Comparison of ENCODE assay signal across 2 cellular contexts in the genomic region with DNA sequence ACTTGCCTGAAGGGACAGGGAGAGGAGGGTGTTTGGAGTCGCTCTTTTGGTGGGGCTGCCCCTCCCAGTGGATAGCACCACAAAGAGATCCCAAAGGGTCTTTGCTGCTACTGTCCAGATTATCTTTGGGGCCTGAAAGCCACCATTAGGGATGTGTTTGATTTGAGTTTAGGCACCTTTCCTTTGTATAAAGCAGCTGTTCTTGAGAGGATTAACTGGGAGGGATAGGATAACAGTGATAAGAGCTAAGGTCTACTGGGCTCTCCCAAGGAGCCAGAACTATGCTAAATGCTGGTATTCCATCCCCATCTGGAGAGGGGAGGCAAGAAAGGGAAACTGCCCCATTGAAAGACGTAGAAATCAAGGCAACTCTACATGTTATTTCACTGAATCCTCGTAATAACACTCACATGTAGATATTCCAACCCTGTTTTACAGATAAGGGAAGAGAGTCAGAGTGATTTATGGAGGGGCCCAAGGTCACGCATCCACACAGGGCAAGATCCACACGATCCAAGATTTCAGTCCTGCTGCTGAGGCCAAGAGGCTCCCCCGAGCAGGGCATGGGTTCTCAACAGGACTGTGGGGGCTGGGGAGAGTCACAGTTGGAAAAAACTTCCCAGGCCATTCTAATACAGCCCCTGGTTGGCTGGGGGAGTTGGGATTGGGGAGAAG.
TF ChIP-seq lines count a peak whose summit lies in the region.

No MANE protein-coding gene starts in this region.

TF ChIP-seq in HCT116, 20 proteins besides CTCF, POLR2A, EP300 and RAD21 (continued from another document):
- TF ChIP-seq, protein P1, sequence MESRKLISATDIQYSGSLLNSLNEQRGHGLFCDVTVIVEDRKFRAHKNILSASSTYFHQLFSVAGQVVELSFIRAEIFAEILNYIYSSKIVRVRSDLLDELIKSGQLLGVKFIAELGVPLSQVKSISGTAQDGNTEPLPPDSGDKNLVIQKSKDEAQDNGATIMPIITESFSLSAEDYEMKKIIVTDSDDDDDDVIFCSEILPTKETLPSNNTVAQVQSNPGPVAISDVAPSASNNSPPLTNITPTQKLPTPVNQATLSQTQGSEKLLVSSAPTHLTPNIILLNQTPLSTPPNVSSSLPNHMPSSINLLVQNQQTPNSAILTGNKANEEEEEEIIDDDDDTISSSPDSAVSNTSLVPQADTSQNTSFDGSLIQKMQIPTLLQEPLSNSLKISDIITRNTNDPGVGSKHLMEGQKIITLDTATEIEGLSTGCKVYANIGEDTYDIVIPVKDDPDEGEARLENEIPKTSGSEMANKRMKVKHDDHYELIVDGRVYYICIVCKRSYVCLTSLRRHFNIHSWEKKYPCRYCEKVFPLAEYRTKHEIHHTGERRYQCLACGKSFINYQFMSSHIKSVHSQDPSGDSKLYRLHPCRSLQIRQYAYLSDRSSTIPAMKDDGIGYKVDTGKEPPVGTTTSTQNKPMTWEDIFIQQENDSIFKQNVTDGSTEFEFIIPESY (IDR thresholded peaks at IDR 0.05; ENCODE audit: extremely low read depth, insufficient replicate concordance, low read length), result no peak
- no peak for TF ChIP-seq MAX (IDR thresholded peaks at IDR 0.05)
- TF ChIP-seq, protein P2, sequence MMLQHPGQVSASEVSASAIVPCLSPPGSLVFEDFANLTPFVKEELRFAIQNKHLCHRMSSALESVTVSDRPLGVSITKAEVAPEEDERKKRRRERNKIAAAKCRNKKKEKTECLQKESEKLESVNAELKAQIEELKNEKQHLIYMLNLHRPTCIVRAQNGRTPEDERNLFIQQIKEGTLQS (IDR thresholded peaks at IDR 0.05), result no peak
- no peak for TF ChIP-seq JUND (IDR thresholded peaks at IDR 0.05)
- no peak for TF ChIP-seq SP1 (IDR thresholded peaks at IDR 0.05; ENCODE audit: low read depth)
- TF ChIP-seq TCF7L2 (IDR thresholded peaks at IDR 0.05; ENCODE audit: borderline replicate concordance, extremely low read depth, insufficient read depth, insufficient read length), result no peak
- TF ChIP-seq ELF1 (IDR thresholded peaks at IDR 0.05; ENCODE audit: borderline replicate concordance, low read depth), result no peak
- TF ChIP-seq FOSL1 (IDR thresholded peaks at IDR 0.05; ENCODE audit: low read depth), result no peak
- no peak for TF ChIP-seq CEBPB (IDR thresholded peaks at IDR 0.05; ENCODE audit: low read depth)
- no peak for TF ChIP-seq SIN3A (IDR thresholded peaks at IDR 0.05; ENCODE audit: low read depth)
- no peak for TF ChIP-seq EZH2 (IDR thresholded peaks at IDR 0.05)
- TF ChIP-seq EZH2phosphoT487 (IDR thresholded peaks at IDR 0.05; ENCODE audit: borderline replicate concordance), result no peak
- TF ChIP-seq, protein P3, sequence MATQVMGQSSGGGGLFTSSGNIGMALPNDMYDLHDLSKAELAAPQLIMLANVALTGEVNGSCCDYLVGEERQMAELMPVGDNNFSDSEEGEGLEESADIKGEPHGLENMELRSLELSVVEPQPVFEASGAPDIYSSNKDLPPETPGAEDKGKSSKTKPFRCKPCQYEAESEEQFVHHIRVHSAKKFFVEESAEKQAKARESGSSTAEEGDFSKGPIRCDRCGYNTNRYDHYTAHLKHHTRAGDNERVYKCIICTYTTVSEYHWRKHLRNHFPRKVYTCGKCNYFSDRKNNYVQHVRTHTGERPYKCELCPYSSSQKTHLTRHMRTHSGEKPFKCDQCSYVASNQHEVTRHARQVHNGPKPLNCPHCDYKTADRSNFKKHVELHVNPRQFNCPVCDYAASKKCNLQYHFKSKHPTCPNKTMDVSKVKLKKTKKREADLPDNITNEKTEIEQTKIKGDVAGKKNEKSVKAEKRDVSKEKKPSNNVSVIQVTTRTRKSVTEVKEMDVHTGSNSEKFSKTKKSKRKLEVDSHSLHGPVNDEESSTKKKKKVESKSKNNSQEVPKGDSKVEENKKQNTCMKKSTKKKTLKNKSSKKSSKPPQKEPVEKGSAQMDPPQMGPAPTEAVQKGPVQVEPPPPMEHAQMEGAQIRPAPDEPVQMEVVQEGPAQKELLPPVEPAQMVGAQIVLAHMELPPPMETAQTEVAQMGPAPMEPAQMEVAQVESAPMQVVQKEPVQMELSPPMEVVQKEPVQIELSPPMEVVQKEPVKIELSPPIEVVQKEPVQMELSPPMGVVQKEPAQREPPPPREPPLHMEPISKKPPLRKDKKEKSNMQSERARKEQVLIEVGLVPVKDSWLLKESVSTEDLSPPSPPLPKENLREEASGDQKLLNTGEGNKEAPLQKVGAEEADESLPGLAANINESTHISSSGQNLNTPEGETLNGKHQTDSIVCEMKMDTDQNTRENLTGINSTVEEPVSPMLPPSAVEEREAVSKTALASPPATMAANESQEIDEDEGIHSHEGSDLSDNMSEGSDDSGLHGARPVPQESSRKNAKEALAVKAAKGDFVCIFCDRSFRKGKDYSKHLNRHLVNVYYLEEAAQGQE (IDR thresholded peaks at IDR 0.05; ENCODE audit: low read depth), result no peak
- TF ChIP-seq EGR1 (IDR thresholded peaks at IDR 0.05; ENCODE audit: low read depth), result no peak
- no peak for TF ChIP-seq POLR2AphosphoS5 (IDR thresholded peaks at IDR 0.05; ENCODE audit: low read depth, low read length)
- TF ChIP-seq ZFX (IDR thresholded peaks at IDR 0.05), result no peak

TF ChIP-seq in WTC11, 78 proteins besides CTCF, POLR2A, EP300 and RAD21:
- TF ChIP-seq, protein P4, sequence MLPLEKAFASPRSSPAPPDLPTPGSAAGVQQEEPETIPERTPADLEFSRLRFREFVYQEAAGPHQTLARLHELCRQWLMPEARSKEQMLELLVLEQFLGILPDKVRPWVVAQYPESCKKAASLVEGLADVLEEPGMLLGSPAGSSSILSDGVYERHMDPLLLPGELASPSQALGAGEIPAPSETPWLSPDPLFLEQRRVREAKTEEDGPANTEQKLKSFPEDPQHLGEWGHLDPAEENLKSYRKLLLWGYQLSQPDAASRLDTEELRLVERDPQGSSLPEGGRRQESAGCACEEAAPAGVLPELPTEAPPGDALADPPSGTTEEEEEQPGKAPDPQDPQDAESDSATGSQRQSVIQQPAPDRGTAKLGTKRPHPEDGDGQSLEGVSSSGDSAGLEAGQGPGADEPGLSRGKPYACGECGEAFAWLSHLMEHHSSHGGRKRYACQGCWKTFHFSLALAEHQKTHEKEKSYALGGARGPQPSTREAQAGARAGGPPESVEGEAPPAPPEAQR (CRISPR knock-in tag; IDR thresholded peaks at IDR 0.05), result no peak
- TF ChIP-seq, protein P5, sequence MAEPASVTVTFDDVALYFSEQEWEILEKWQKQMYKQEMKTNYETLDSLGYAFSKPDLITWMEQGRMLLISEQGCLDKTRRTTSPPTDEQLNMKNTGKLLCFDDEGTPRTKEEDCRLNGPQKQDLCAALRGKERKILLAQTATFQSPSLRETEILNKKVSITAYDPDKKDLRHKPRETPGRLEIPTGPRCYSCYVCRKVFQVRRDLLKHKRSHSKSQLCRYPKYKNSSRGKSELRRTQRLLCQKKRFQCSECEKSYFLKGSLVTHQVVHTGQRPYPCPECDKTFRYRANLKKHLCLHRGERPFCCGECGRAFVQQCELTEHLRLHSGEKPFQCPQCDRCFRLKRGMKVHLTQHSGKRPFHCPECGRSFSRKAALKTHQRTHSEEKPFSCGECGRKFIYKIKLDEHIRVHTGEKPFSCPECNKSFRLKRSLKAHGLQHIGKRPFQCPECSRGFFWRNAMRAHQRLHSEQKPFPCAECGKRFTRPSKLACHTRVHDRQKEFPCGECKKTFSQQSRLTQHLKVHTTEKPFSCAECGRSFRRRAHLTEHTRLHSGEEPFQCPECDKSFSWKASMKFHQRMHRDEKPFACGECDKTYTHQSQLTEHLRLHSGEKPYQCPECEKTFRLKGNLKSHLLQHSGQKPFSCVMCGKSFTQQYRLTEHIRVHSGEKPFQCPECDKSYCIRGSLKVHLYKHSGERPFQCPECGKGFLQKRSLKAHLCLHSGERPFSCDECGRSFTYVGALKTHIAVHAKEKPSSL (CRISPR knock-in tag; conservative IDR thresholded peaks at IDR 0.05), result no peak
- TF ChIP-seq, protein P6, sequence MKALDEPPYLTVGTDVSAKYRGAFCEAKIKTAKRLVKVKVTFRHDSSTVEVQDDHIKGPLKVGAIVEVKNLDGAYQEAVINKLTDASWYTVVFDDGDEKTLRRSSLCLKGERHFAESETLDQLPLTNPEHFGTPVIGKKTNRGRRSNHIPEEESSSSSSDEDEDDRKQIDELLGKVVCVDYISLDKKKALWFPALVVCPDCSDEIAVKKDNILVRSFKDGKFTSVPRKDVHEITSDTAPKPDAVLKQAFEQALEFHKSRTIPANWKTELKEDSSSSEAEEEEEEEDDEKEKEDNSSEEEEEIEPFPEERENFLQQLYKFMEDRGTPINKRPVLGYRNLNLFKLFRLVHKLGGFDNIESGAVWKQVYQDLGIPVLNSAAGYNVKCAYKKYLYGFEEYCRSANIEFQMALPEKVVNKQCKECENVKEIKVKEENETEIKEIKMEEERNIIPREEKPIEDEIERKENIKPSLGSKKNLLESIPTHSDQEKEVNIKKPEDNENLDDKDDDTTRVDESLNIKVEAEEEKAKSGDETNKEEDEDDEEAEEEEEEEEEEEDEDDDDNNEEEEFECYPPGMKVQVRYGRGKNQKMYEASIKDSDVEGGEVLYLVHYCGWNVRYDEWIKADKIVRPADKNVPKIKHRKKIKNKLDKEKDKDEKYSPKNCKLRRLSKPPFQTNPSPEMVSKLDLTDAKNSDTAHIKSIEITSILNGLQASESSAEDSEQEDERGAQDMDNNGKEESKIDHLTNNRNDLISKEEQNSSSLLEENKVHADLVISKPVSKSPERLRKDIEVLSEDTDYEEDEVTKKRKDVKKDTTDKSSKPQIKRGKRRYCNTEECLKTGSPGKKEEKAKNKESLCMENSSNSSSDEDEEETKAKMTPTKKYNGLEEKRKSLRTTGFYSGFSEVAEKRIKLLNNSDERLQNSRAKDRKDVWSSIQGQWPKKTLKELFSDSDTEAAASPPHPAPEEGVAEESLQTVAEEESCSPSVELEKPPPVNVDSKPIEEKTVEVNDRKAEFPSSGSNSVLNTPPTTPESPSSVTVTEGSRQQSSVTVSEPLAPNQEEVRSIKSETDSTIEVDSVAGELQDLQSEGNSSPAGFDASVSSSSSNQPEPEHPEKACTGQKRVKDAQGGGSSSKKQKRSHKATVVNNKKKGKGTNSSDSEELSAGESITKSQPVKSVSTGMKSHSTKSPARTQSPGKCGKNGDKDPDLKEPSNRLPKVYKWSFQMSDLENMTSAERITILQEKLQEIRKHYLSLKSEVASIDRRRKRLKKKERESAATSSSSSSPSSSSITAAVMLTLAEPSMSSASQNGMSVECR (CRISPR knock-in tag; IDR thresholded peaks at IDR 0.05; ENCODE audit: borderline replicate concordance), result no peak
- TF ChIP-seq ZNF416 (CRISPR knock-in tag; IDR thresholded peaks at IDR 0.05) (no peak), FOXP4 (CRISPR knock-in tag; IDR thresholded peaks at IDR 0.05) (no peak), SOX15 (CRISPR knock-in tag; IDR thresholded peaks at IDR 0.05) (no peak), HMGXB4 (CRISPR knock-in tag; IDR thresholded peaks at IDR 0.05) (no peak), FOXP1 (CRISPR knock-in tag; IDR thresholded peaks at IDR 0.05; ENCODE audit: borderline replicate concordance) (no peak), OVOL2 (CRISPR knock-in tag; IDR thresholded peaks at IDR 0.05; ENCODE audit: borderline replicate concordance) (no peak), ZNF219 (CRISPR knock-in tag; IDR thresholded peaks at IDR 0.05; ENCODE audit: borderline replicate concordance) (no peak), CREM (CRISPR knock-in tag; IDR thresholded peaks at IDR 0.05) (no peak)
